In the genomic region with DNA sequence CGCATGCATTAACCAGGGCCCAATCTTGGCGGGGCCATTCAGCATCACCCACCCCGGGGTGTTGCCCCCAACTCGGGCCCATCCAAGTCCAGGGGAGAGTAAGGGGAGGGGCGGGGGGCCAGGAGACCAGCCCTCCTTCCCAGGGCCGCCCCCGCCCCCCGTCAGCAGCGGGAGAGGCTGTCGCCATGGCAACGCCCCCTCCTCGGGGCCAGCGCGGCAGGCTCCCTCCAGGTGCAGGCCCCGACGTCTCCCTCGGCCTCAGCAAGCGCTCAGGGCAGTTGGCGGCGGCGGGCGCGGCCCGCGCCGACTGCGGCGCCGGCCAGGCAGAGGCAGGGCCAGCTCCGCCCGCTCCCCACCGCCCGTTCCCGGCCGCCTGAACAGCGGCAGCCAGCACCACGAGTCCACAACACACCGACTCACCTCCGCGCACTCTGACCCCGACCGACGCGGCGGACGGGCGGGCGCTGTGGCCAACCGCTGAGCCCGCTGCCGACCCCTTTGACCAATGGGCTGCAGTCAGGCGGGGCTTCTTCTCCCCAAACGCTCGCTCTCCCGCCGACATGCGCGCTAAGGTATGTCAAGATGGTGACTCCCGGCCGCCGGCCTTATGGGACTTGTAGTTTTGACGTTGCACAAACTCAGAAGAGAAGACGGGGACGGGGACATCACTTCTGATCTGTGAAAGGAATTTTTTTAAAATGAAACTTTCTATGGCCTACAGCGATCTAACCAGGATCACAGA, we compare ENCODE assay signal across 8 cellular contexts. TPM values are rescaled to one million over a fixed set of nuclear protein-coding genes. Genes with fewer than 3 reads are reported as not detected.
DNase-seq lines count a peak whose midpoint lies in the region; ATAC-seq and TF ChIP-seq lines count a peak whose summit lies in the region.

A gene with protein sequence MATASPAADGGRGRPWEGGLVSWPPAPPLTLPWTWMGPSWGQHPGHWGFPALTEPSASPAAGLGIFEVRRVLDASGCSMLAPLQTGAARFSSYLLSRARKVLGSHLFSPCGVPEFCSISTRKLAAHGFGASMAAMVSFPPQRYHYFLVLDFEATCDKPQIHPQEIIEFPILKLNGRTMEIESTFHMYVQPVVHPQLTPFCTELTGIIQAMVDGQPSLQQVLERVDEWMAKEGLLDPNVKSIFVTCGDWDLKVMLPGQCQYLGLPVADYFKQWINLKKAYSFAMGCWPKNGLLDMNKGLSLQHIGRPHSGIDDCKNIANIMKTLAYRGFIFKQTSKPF (minus strand): TSS at position 418 of the 742 bp plus-strand sequence. CDS start 231 bp downstream, at position 187.

- POLR2A ChIA-PET in PC-9 (lab: Charles Lee; ENCODE audit: unreplicated experiment), result interaction anchor here (0.6 to 1.0 kb wide), 2 partner anchors 27 to 201 kb away, joined by 4 to 9 read pairs; no protein-coding TSS in a partner anchor

- H3K9me3 ChIP-seq in PC-9 (ENCODE audit: insufficient read depth, low read depth), result no peaks in the 10 kb centered on the region

- peaks cover 49% of the 10 kb centered on the region for H3K79me2 ChIP-seq in PC-9 (ENCODE audit: low read depth)

- no peaks in the 10 kb centered on the region; the same call in 1 of the 2 replicates for H3F3A ChIP-seq in PC-9 (ENCODE audit: insufficient read depth, low read depth)

- H3K4me3 ChIP-seq in Jurkat, Clone E6-1 (ENCODE audit: low read length), result peak within 1 kb of the TSS; percentile 77
- H3K4me3 ChIP-seq in PC-9, result peak within 1 kb of the TSS; percentile 99
- H3K4me3 ChIP-seq in epithelial cell of proximal tubule (ENCODE audit: low read depth, low read length), result peak within 1 kb of the TSS; percentile 88

- TF ChIP-seq CTCF in PC-9 (conservative IDR thresholded peaks at IDR 0.05), result no peak
- no peak for TF ChIP-seq CTCF in epithelial cell of proximal tubule (conservative IDR thresholded peaks at IDR 0.05; ENCODE audit: low read depth, low read length)

- DNase-seq in DMS153 (lab: John Stamatoyannopoulos, UW) (peak; percentile 99), PC-9 (peak; percentile 92 to 98), epithelial cell of proximal tubule (ENCODE audit: low read depth) (peak; percentile 57), mucosa of gallbladder (ENCODE audit: low spot score) (peak; percentile 97)
- peak; percentile 95 for DNase-seq in Jurkat, Clone E6-1 (ENCODE audit: low read depth, low spot score)
- DNase-seq in activated T-cell treated with anti-CD3 and anti-CD28 coated beads, Interleukin-2, amount 50 U/mL, for 1 hour, result peak; percentile 94
- DNase-seq in stimulated activated CD8-positive, alpha-beta memory T cell treated with anti-CD3 and anti-CD28 coated beads, Interleukin-4, amount 100 ng/mL, for 4 hours (ENCODE audit: low read depth in 2 of 2, low spot score in 1 of 2), result peak; percentile 88 to 94

- intact Hi-C loops in PC-9 (cut with micrococcal nuclease; ENCODE audit: unreplicated experiment), result loop anchor here (1.0 kb wide), 1 partner anchor 27 kb away; no protein-coding TSS in a partner anchor

- no peaks in the 10 kb centered on the region for H3K27me3 ChIP-seq in PC-9 (ENCODE audit: insufficient read depth, low read depth)

- H3K36me3 ChIP-seq in PC-9 (ENCODE audit: low read depth), result peaks cover 10% of the 10 kb centered on the region; the same call in 1 of the 2 replicates

- H3K4me1 ChIP-seq in PC-9 (replicated peaks; ENCODE audit: insufficient read depth), result peaks cover 26% of the 10 kb centered on the region; the same call in 1 of the 2 replicates

- H3K4me2 ChIP-seq in PC-9, result peak within 1 kb of the TSS; percentile 99

- ATAC-seq in GM21619 (IDR thresholded peaks at IDR 0.05; ENCODE audit: unreplicated experiment), result peak; percentile 98

- CTCF ChIA-PET in PC-9 (lab: Charles Lee), result interaction anchor here (1.0 kb wide), 1 partner anchor 223 kb away, joined by 3 read pairs; no protein-coding TSS in a partner anchor

- 0 out of 2 replicates have a peak within 1 kb of the TSS, but pooled peaks have one; percentile 40 for H3K27ac ChIP-seq in PC-9

- H3K9me2 ChIP-seq in PC-9 (ENCODE audit: insufficient read depth), result no peaks in the 10 kb centered on the region

- no TSS peak for BruUV-seq in PC-9 (replicated peaks; lab: Mats Ljungman, UMichigan)

- H2AFZ ChIP-seq in PC-9, result peak within 1 kb of the TSS; percentile 94

- peaks cover 9% of the 10 kb centered on the region for H4K20me1 ChIP-seq in PC-9 (ENCODE audit: insufficient read depth)

RNA-seq across cellular contexts. Expression of the gene that starts here (rescaled TPM):
- polyA plus RNA-seq in Jurkat, Clone E6-1 (2012; ENCODE audit: insufficient read depth, insufficient read length), result 84.2 TPM
- total RNA-seq in PC-9 (2021) (120 and 133 TPM in 2 replicates), epithelial cell of proximal tubule (51.7 and 68.0 TPM in 2 replicates), mucosa of gallbladder (51.9 TPM)

Comparison
In these comparisons a context has a peak if more than half of its experiments do, and no peak if none do; other contexts are left out.
1. Peak in every context shown above with its lines: DNase-seq, ATAC-seq, H3K4me3 ChIP-seq and H3K27ac ChIP-seq.